In the genomic region with DNA sequence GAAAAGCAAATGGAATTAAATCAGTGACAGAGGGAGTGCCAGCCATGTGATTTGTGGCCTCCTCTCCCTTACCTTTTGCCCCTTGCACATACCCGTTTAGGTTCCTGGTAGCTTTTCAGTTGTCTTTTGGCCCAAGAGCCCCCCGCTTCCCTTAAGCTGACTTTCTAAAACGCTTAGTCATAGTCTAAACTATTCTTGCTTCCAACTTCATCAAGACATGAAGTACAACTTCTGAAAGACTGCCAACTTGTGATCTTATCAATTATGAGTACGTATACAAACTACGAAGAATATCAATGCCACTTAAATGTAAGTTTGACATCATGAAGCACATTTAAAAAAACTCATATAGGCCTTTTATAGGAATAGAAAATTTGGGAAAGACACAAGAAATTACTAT, we compare ENCODE assay signal across 13 cellular contexts.
DNase-seq lines count a peak whose midpoint lies in the region; ATAC-seq, FAIRE-seq and TF ChIP-seq lines count a peak whose summit lies in the region.
"Had no signal": no experiment of that assay in that cellular context is flagged by ENCODE, and none has a peak within 500 bp of the region (broad histone marks: within the 10 kb centered on the region; RNA-seq: fewer than 3 reads in every experiment).

No MANE protein-coding gene starts in this region.

- no peak overlapping the region for H3K4me3 Mint-ChIP-seq in activated naive CD8-positive, alpha-beta T cell treated with anti-CD3 and anti-CD28 coated beads for 36 hours

- POLR2A ChIA-PET in A549 (lab: Yijun Ruan, JAX) = no interaction called here

- H3K4me1 ChIP-seq in A549 = peaks cover 4% of the 10 kb centered on the region; the same call in 1 of the 3 replicates

- H3K36me3 Mint-ChIP-seq in activated naive CD8-positive, alpha-beta T cell treated with anti-CD3 and anti-CD28 coated beads for 36 hours = peaks cover 24% of the 10 kb centered on the region

- peak overlapping the region; percentile 18 for H3K27ac Mint-ChIP-seq in activated naive CD8-positive, alpha-beta T cell treated with anti-CD3 and anti-CD28 coated beads for 36 hours

- no peak for TF ChIP-seq POLR2A in A549 (IDR thresholded peaks at IDR 0.05; ENCODE audit: low read length)

- WGBS in A549 (ENCODE audit: missing lambda C conversion rate) = 76% methylated on average over 5 of the region's 5 CpGs

- H3K27me3 Mint-ChIP-seq in activated naive CD8-positive, alpha-beta T cell treated with anti-CD3 and anti-CD28 coated beads for 36 hours = no peaks in the 10 kb centered on the region

- H3K9me3 Mint-ChIP-seq in activated naive CD8-positive, alpha-beta T cell treated with anti-CD3 and anti-CD28 coated beads for 36 hours = no peaks in the 10 kb centered on the region

- no peak for TF ChIP-seq EP300 in A549 (IDR thresholded peaks at IDR 0.05)

- CTCF ChIA-PET in A549 (lab: Yijun Ruan, JAX) = interaction anchor here (1.0 to 2.3 kb wide), 2 partner anchors 11 to 140 kb away, joined by 3 to 6 read pairs; no protein-coding TSS in a partner anchor

- FAIRE-seq in A549 (lab: Jason Lieb, UNC) = no peak

- H3K27ac ChIP-seq in A549 = no peak overlapping the region
- H3K27ac ChIP-seq: hepatocyte, KMS-11, ovary had no signal

- ATAC-seq in A549 = no peak

- no peak overlapping the region for H3K4me3 ChIP-seq in A549
- H3K4me3 ChIP-seq: hepatocyte, lung, ovary had no signal

- no peak for DNase-seq in A549 (ENCODE audit: low read depth in 1 of 2, low spot score in 1 of 2)
- peak; percentile 5 for DNase-seq in GDM1 (lab: John Stamatoyannopoulos, UW)
- no peak for DNase-seq in activated naive CD8-positive, alpha-beta T cell treated with anti-CD3 and anti-CD28 coated beads for 36 hours
- peak; percentile 60 for DNase-seq in glomerular endothelial cell (ENCODE audit: extremely low read depth, low read depth, low spot score)
- no peak for DNase-seq in NCI-H1436 (lab: John Stamatoyannopoulos, UW)
- DNase-seq in NCI-H2081 (lab: John Stamatoyannopoulos, UW) = no peak
- no peak for DNase-seq in mucosa of gallbladder (ENCODE audit: low spot score)
- DNase-seq in NCI-H69 (lab: John Stamatoyannopoulos, UW) = no peak
- DNase-seq: C1 segment of cervical spinal cord, ovary had no signal

- no peak for TF ChIP-seq RAD21 in A549 (conservative IDR thresholded peaks at IDR 0.05 in 1 of 2, IDR thresholded peaks at IDR 0.05 in 1 of 2)

- H3K9me3 ChIP-seq in A549 = no peaks in the 10 kb centered on the region
- H3K9me3 ChIP-seq: ovary had no signal

- peaks cover 22% of the 10 kb centered on the region for H3K4me1 Mint-ChIP-seq in activated naive CD8-positive, alpha-beta T cell treated with anti-CD3 and anti-CD28 coated beads for 36 hours

- no peak overlapping the region for H3K4me2 ChIP-seq in A549
- H3K4me2 ChIP-seq: hepatocyte, KMS-11 had no signal

- TF ChIP-seq CTCF in A549 (IDR thresholded peaks at IDR 0.05) = no peak

TF ChIP-seq in A549, 52 proteins besides CTCF, POLR2A, EP300 and RAD21:
- TF ChIP-seq GATA3 (IDR thresholded peaks at IDR 0.05; ENCODE audit: borderline replicate concordance) = no peak
- no peak for TF ChIP-seq ZSCAN20 (CRISPR knock-in tag; IDR thresholded peaks at IDR 0.05)
- peak; percentile 16 for TF ChIP-seq MAFK (IDR thresholded peaks at IDR 0.05; ENCODE audit: partially characterized antibody)
TF ChIP-seq in A549: peak in this region for 1.

Comparison
In these comparisons a context has a peak if more than half of its experiments do, and no peak if none do; other contexts are left out.
1. DNase-seq: peak in GDM1 (single experiment) and glomerular endothelial cell (single experiment); none in A549 (0 of 2), activated naive CD8-positive, alpha-beta T cell treated with anti-CD3 and anti-CD28 coated beads for 36 hours (single experiment), NCI-H1436 (single experiment), NCI-H2081 (0 of 2), mucosa of gallbladder (single experiment) and NCI-H69 (single experiment).